9 cellular contexts compared by ENCODE assay signal in the genomic region with DNA sequence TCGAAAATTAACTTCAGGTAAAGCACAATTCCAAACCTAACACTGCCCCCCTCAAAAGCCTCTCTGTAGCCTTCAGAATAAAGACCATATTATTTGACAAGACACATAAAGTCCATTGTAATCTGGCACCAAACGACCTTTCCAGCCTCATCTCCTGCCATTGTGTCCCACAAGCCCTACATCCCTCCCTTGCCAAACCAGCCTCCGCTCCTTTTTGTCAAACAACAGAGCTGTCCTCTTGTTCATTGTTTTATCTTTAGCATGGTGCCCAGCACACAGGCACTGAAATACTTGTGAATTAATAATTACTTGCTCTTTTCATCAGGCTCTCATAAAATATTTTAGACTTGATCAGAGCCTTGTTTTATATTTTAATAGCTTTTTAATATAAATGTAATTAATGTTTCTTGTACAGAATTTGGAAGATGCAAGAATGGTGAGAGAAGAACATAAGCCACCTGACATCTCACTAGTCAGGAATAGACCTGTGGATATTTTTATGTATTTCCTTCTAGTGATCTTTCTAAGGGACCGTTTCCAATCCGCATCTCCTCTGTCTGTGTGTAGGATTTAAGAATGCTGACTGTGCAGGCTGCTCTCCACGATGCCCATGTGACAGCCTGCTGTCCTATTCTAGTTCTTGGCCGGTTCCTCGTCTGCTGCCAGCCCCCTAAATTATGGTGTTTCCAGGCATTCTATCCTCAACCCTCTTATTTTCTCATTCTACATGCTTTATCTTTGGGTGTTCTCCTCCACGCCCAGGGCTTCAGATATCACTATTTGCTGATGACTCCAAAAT. TPM values are rescaled to one million over a fixed set of nuclear protein-coding genes. Genes with fewer than 3 reads are reported as not detected.
DNase-seq lines count a peak whose midpoint lies in the region; ATAC-seq and TF ChIP-seq lines count a peak whose summit lies in the region.
"Had no signal": no experiment of that assay in that cellular context is flagged by ENCODE, and none has a peak within 500 bp of the region (broad histone marks: within the 10 kb centered on the region; RNA-seq: fewer than 3 reads in every experiment).

No MANE protein-coding gene starts in this region.

- no peak for TF ChIP-seq EP300 in upper lobe of left lung (IDR thresholded peaks at IDR 0.05)

- H3K9me3 Mint-ChIP-seq in brain, result no peaks in the 10 kb centered on the region

- peak overlapping the region; percentile 94 to 99 (median 97) for H3K27ac ChIP-seq in upper lobe of left lung
- H3K27ac ChIP-seq: coronary artery had no signal

- ATAC-seq in upper lobe of left lung (ENCODE audit: low FRiP score in 2 of 2) (no peak), HG03442 (IDR thresholded peaks at IDR 0.05; ENCODE audit: unreplicated experiment) (no peak)

- peak overlapping the region; percentile 19 to 88 (median 41) for H3K4me3 Mint-ChIP-seq in brain

- WGBS in upper lobe of left lung, 2 donors, result 57 to 64% methylated on average over 9 of the region's 9 CpGs

- peak overlapping the region in 3 of 5 experiments; percentile 68 to 99 (median 87) for H3K27ac Mint-ChIP-seq in brain

- no peaks in the 10 kb centered on the region for H3K36me3 Mint-ChIP-seq in brain

- H3K9me3 ChIP-seq in upper lobe of left lung, result no peaks in the 10 kb centered on the region

- DNase-seq in stimulated activated CD4-positive, alpha-beta T cell treated with anti-CD3 and anti-CD28 coated beads, Interleukin-15, amount 100 ng/mL, for 24 hours, result peak; percentile 18
- DNase-seq in stimulated activated CD4-positive, alpha-beta T cell treated with anti-CD3 and anti-CD28 coated beads, Interleukin-4, amount 100 ng/mL, for 1 hour, result no peak
- DNase-seq in middle frontal gyrus (ENCODE audit: extremely low spot score, low spot score), result peak; percentile 56
- DNase-seq in upper lobe of left lung, result peak in 1 of 2 donors; percentile 35
- no peak for DNase-seq in activated effector memory CD4-positive, alpha-beta T cell treated with anti-CD3 and anti-CD28 coated beads, Interleukin-2, amount 50 U/mL, for 16 hours
- no peak for DNase-seq in SKM-1 treated with dmso at 0.1 percent for 144 hours (lab: John Stamatoyannopoulos, UW; ENCODE audit: unreplicated experiment)

- no peak overlapping the region for H3K4me3 ChIP-seq in upper lobe of left lung

- H3K27me3 Mint-ChIP-seq in brain, result peaks cover 17% of the 10 kb centered on the region

- peaks cover 27% of the 10 kb centered on the region for H3K4me1 Mint-ChIP-seq in brain

- no peak for TF ChIP-seq POLR2A in upper lobe of left lung (IDR thresholded peaks at IDR 0.05)

- TF ChIP-seq CTCF in brain (conservative IDR thresholded peaks at IDR 0.05) (no peak), upper lobe of left lung (IDR thresholded peaks at IDR 0.05) (no peak)

- no peaks in the 10 kb centered on the region for H3K27me3 ChIP-seq in upper lobe of left lung

- no peaks in the 10 kb centered on the region for H3K36me3 ChIP-seq in upper lobe of left lung

- H3K4me1 ChIP-seq in upper lobe of left lung, result peaks cover 27 to 41% (median 32%) of the 10 kb centered on the region in 4 donors

RNA-seq across cellular contexts. Expression of a gene that starts 3.0 kb away (rescaled TPM):
- 18.5 TPM for polyA plus RNA-seq in brain (ENCODE audit: insufficient read depth, low read depth, low replicate concordance)
- total RNA-seq in upper lobe of left lung, result 10 to 100 TPM; 25.5 to 46.1 (median 41.7) TPM

Comparison
In these comparisons a context has a peak if more than half of its experiments do, and no peak if none do; other contexts are left out.
1. DNase-seq: peak in stimulated activated CD4-positive, alpha-beta T cell treated with anti-CD3 and anti-CD28 coated beads, Interleukin-15, amount 100 ng/mL, for 24 hours (single experiment) and middle frontal gyrus (single experiment); none in stimulated activated CD4-positive, alpha-beta T cell treated with anti-CD3 and anti-CD28 coated beads, Interleukin-4, amount 100 ng/mL, for 1 hour (single experiment), activated effector memory CD4-positive, alpha-beta T cell treated with anti-CD3 and anti-CD28 coated beads, Interleukin-2, amount 50 U/mL, for 16 hours (single experiment) and SKM-1 treated with dmso at 0.1 percent for 144 hours (single experiment).